1 cellular context compared by ENCODE assay signal in the genomic region with DNA sequence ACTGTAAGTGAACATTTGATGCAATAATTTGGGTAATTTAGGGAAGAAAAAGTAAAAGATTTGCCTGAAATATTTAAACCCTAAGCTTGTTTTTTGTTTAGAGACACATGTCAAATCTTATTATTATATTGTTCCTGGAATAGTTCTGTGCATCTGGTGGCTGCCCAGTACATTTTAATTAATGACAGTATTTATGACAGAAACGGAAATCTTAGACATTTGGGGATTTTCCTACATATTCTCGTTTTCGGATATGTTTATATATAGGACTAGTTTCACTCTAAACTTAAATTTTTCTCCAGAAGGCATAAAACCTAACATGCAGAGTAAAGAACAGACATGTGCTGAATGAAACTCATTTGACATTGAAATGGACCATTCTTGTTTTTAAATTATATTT.
TF ChIP-seq lines count a peak whose summit lies in the region.

No MANE protein-coding gene starts in this region.

TF ChIP-seq in GM12878, 131 proteins besides CTCF, POLR2A, EP300 and RAD21 (continued from another document):
- TF ChIP-seq, protein P1, sequence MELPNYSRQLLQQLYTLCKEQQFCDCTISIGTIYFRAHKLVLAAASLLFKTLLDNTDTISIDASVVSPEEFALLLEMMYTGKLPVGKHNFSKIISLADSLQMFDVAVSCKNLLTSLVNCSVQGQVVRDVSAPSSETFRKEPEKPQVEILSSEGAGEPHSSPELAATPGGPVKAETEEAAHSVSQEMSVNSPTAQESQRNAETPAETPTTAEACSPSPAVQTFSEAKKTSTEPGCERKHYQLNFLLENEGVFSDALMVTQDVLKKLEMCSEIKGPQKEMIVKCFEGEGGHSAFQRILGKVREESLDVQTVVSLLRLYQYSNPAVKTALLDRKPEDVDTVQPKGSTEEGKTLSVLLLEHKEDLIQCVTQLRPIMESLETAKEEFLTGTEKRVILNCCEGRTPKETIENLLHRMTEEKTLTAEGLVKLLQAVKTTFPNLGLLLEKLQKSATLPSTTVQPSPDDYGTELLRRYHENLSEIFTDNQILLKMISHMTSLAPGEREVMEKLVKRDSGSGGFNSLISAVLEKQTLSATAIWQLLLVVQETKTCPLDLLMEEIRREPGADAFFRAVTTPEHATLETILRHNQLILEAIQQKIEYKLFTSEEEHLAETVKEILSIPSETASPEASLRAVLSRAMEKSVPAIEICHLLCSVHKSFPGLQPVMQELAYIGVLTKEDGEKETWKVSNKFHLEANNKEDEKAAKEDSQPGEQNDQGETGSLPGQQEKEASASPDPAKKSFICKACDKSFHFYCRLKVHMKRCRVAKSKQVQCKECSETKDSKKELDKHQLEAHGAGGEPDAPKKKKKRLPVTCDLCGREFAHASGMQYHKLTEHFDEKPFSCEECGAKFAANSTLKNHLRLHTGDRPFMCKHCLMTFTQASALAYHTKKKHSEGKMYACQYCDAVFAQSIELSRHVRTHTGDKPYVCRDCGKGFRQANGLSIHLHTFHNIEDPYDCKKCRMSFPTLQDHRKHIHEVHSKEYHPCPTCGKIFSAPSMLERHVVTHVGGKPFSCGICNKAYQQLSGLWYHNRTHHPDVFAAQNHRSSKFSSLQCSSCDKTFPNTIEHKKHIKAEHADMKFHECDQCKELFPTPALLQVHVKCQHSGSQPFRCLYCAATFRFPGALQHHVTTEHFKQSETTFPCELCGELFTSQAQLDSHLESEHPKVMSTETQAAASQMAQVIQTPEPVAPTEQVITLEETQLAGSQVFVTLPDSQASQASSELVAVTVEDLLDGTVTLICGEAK (IDR thresholded peaks at IDR 0.05; ENCODE audit: borderline replicate concordance), result no peak
- TF ChIP-seq FOXM1 (IDR thresholded peaks at IDR 0.05; ENCODE audit: low read depth, low read length), result peak; percentile 16; the same call in 1 of the 2 replicates
- no peak for TF ChIP-seq STAT3 (IDR thresholded peaks at IDR 0.05; ENCODE audit: low read depth, low read length)
- no peak for TF ChIP-seq ATF7 (IDR thresholded peaks at IDR 0.05; ENCODE audit: low read depth)
- TF ChIP-seq, protein P2, sequence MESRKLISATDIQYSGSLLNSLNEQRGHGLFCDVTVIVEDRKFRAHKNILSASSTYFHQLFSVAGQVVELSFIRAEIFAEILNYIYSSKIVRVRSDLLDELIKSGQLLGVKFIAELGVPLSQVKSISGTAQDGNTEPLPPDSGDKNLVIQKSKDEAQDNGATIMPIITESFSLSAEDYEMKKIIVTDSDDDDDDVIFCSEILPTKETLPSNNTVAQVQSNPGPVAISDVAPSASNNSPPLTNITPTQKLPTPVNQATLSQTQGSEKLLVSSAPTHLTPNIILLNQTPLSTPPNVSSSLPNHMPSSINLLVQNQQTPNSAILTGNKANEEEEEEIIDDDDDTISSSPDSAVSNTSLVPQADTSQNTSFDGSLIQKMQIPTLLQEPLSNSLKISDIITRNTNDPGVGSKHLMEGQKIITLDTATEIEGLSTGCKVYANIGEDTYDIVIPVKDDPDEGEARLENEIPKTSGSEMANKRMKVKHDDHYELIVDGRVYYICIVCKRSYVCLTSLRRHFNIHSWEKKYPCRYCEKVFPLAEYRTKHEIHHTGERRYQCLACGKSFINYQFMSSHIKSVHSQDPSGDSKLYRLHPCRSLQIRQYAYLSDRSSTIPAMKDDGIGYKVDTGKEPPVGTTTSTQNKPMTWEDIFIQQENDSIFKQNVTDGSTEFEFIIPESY (IDR thresholded peaks at IDR 0.05), result no peak
- TF ChIP-seq NFIC (IDR thresholded peaks at IDR 0.05; ENCODE audit: low read depth, low read length), result peak; percentile 44; the same call in 1 of the 2 replicates
- no peak for TF ChIP-seq GABPA (IDR thresholded peaks at IDR 0.05; ENCODE audit: low read depth)
